Comparison of ENCODE assay signal across 29 cellular contexts in genomic region chr19:29076161-29076560, GRCh38.
"Had no signal": no experiment of that assay in that cellular context is flagged by ENCODE, and none has a peak within 500 bp of the region (broad histone marks: within the 10 kb centered on the region; RNA-seq: fewer than 3 reads in every experiment).

No MANE protein-coding gene starts in this region.

- H3K36me3 ChIP-seq: neutrophil, pancreas, right lobe of liver, sigmoid colon, suprapubic skin, tibial artery, transverse colon, upper lobe of right lung, uterus had no signal

- H3K27ac Mint-ChIP-seq: naive thymus-derived CD4-positive, alpha-beta T cell; natural killer cell; nephron; progenitor cell of endocrine pancreas; stimulated activated memory B cell treated with anti-CD40 and anti-IgM and Interleukin-4, amounts not matched to agents 10 μg/mL and 1 μg/mL and 100 μg/mL, for 72 hours; type B pancreatic cell had no signal

- H3K9me3 ChIP-seq: neutrophil, pancreas, psoas muscle, right lobe of liver, sigmoid colon, suprapubic skin, testis, tibial artery, transverse colon, upper lobe of right lung, uterus had no signal

- DNase-seq: naive thymus-derived CD4-positive, alpha-beta T cell; natural killer cell; nucleus accumbens; pancreas; psoas muscle; right cardiac atrium; right lobe of liver; sigmoid colon; small intestine; stimulated activated CD4-positive, alpha-beta T cell treated with anti-CD3 and anti-CD28 coated beads, Interleukin-15, amount 100 ng/mL, for 24 hours; stimulated activated CD4-positive, alpha-beta T cell treated with anti-CD3 and anti-CD28 coated beads, Interleukin-2, amount 100 ng/mL, for 24 hours; stimulated activated CD4-positive, alpha-beta T cell treated with anti-CD3 and anti-CD28 coated beads, Interleukin-2, amount 100 ng/mL, for 48 hours; stimulated activated CD4-positive, alpha-beta T cell treated with anti-CD3 and anti-CD28 coated beads, Interleukin-4, amount 100 ng/mL, for 4 hours; stimulated activated CD8-positive, alpha-beta memory T cell treated with anti-CD3 and anti-CD28 coated beads, Interleukin-4, amount 100 ng/mL, for 48 hours; stimulated activated naive CD4-positive, alpha-beta T cell; stimulated activated naive CD8-positive, alpha-beta T cell treated with anti-CD3 and anti-CD28 coated beads, Interleukin-15, amount 100 ng/mL, for 72 hours; stimulated activated naive CD8-positive, alpha-beta T cell treated with anti-CD3 and anti-CD28 coated beads, Interleukin-15, Interleukin-2, amounts not matched to agents 100 U/mL and 50 U/mL, for 24 hours; substantia nigra; testis; tibial artery; transverse colon; upper lobe of right lung; uterus had no signal

- H3K27me3 Mint-ChIP-seq: stimulated activated memory B cell treated with anti-CD40 and anti-IgM and Interleukin-4, amounts not matched to agents 10 μg/mL and 1 μg/mL and 100 μg/mL, for 72 hours; stimulated activated naive CD8-positive, alpha-beta T cell treated with anti-CD3 and anti-CD28 coated beads, Interleukin-15, amount 100 ng/mL, for 72 hours had no signal

- H3K4me1 ChIP-seq: pancreas, psoas muscle, right lobe of liver, sigmoid colon, tibial artery, transverse colon, upper lobe of right lung, uterus had no signal

- H3K27ac ChIP-seq: neutrophil, pancreas, psoas muscle, right lobe of liver, sigmoid colon, suprapubic skin, testis, tibial artery, transverse colon, upper lobe of right lung, uterus had no signal

- H3K4me1 Mint-ChIP-seq: naive thymus-derived CD4-positive, alpha-beta T cell; nephron; stimulated activated memory B cell treated with anti-CD40 and anti-IgM and Interleukin-4, amounts not matched to agents 10 μg/mL and 1 μg/mL and 100 μg/mL, for 72 hours; stimulated activated naive CD8-positive, alpha-beta T cell treated with anti-CD3 and anti-CD28 coated beads, Interleukin-15, amount 100 ng/mL, for 72 hours had no signal

- H3K4me3 ChIP-seq: pancreas, psoas muscle, right lobe of liver, sigmoid colon, suprapubic skin, testis, tibial artery, transverse colon, upper lobe of right lung, uterus had no signal

- H3K36me3 Mint-ChIP-seq: naive thymus-derived CD4-positive, alpha-beta T cell; natural killer cell; stimulated activated memory B cell treated with anti-CD40 and anti-IgM and Interleukin-4, amounts not matched to agents 10 μg/mL and 1 μg/mL and 100 μg/mL, for 72 hours; type B pancreatic cell had no signal

- H3K4me3 Mint-ChIP-seq: naive thymus-derived CD4-positive, alpha-beta T cell; natural killer cell; nephron; stimulated activated memory B cell treated with anti-CD40 and anti-IgM and Interleukin-4, amounts not matched to agents 10 μg/mL and 1 μg/mL and 100 μg/mL, for 72 hours; stimulated activated naive CD8-positive, alpha-beta T cell treated with anti-CD3 and anti-CD28 coated beads, Interleukin-15, amount 100 ng/mL, for 72 hours; type B pancreatic cell had no signal

- H3K27me3 ChIP-seq: right lobe of liver, sigmoid colon, suprapubic skin, testis, tibial artery, transverse colon, upper lobe of right lung, uterus had no signal

- H3K9me3 Mint-ChIP-seq: naive thymus-derived CD4-positive, alpha-beta T cell; natural killer cell; nephron; stimulated activated naive CD8-positive, alpha-beta T cell treated with anti-CD3 and anti-CD28 coated beads, Interleukin-15, amount 100 ng/mL, for 72 hours; type B pancreatic cell had no signal
